Comparison of ENCODE assay signal across 2 cellular contexts in the genomic region with DNA sequence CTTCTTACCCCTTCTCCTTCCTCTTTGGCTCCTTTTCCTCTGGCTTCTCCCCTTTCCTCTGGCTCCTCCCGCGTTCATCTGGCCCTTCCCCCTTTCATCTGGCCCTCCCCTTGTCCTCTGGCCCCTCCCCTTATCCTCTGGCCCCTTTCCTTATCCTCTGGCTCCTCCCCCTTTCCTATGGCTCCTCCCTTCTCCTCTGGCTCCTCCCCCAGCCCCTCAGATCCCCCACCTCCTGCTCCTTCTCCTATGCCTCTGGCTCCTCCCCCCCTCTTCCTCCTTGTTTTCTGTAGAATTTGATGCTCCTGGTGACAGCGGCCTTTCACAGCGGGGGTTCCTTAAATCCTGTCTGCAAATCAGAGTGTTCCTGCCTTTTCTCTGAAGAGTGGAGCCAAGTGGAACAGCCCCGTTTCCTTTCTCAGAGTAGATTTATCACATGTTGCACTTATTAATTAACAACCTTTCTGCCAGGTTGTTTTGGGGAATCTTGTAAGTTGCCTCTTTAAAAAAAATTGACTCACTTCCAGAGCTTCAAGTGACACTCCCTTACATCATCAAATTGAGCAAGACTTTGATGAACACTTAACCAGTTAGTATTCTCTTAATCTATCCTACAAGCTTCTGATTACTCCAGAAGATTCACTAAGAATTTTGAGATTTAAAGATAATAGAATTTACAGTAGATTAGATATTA.
TF ChIP-seq lines count a peak whose summit lies in the region.

No MANE protein-coding gene starts in this region.

TF ChIP-seq in IMR-90, 13 proteins besides CTCF, POLR2A, EP300 and RAD21:
- TF ChIP-seq RCOR1 (IDR thresholded peaks at IDR 0.05; ENCODE audit: insufficient replicate concordance, low read length), result no peak
- TF ChIP-seq CEBPB (IDR thresholded peaks at IDR 0.05; ENCODE audit: low read depth, low read length), result peak; percentile 39

TF ChIP-seq in GM12891, 5 proteins besides CTCF, POLR2A, EP300 and RAD21:
- no peak for TF ChIP-seq PAX5 (IDR thresholded peaks at IDR 0.05; ENCODE audit: insufficient read depth, low read length, severe bottlenecking)
- no peak for TF ChIP-seq TAF1 (IDR thresholded peaks at IDR 0.05; ENCODE audit: low read depth, low read length)
- TF ChIP-seq SPI1 (IDR thresholded peaks at IDR 0.05; ENCODE audit: low read depth, low read length), result no peak
- no peak for TF ChIP-seq POU2F2 (IDR thresholded peaks at IDR 0.05; ENCODE audit: low read depth, low read length)
- no peak for TF ChIP-seq POLR2AphosphoS5 (IDR thresholded peaks at IDR 0.05; ENCODE audit: low read depth, low read length)
